21 cellular contexts compared by ENCODE assay signal in genomic region chr3:114789803-114790202, GRCh38.
"Had no signal": no experiment of that assay in that cellular context is flagged by ENCODE, and none has a peak within 500 bp of the region (broad histone marks: within the 10 kb centered on the region; RNA-seq: fewer than 3 reads in every experiment).

No MANE protein-coding gene starts in this region.

- DNase-seq: activated CD4-positive, alpha-beta T cell treated with anti-CD3 and anti-CD28 coated beads for 4 hours; activated CD8-positive, alpha-beta memory T cell treated with anti-CD3 and anti-CD28 coated beads, Interleukin-2, amount 50 U/mL, for 4 hours; activated CD8-positive, alpha-beta T cell treated with anti-CD3 and anti-CD28 coated beads for 36 hours; activated gamma-delta T cell treated with Interleukin-2 at 50 U/mL for 16 hours; activated naive CD4-positive, alpha-beta T cell treated with anti-CD3 and anti-CD28 coated beads, Interleukin-2, amount 10 ng/mL, durations not matched to agents 7 days and 5 days; activated naive CD8-positive, alpha-beta T cell treated with anti-CD3 and anti-CD28 coated beads for 36 hours; activated T-cell treated with anti-CD3 and anti-CD28 coated beads, Interleukin-2, amount 50 U/mL, for 72 hours; brain microvascular endothelial cell; Karpas-422; NCI-H1694 treated with DMSO at 0.1 percent for 48 hours; NCI-H2081 treated with DMSO at 0.1 percent for 48 hours; NCI-H2171; NCI-H2227 treated with DMSO at 0.1 percent for 48 hours; NCI-H69; RPMI8226; T-cell; T-helper 2 cell; T1000 had no signal

- H3K27ac ChIP-seq: brain microvascular endothelial cell, cardiac muscle cell, SK-N-MC had no signal

- H3K27me3 ChIP-seq: brain microvascular endothelial cell, cardiac muscle cell had no signal

- H3K4me3 ChIP-seq: cardiac muscle cell, K562, SK-N-MC had no signal

- H3K36me3 ChIP-seq: brain microvascular endothelial cell, cardiac muscle cell had no signal
